In the genomic region with DNA sequence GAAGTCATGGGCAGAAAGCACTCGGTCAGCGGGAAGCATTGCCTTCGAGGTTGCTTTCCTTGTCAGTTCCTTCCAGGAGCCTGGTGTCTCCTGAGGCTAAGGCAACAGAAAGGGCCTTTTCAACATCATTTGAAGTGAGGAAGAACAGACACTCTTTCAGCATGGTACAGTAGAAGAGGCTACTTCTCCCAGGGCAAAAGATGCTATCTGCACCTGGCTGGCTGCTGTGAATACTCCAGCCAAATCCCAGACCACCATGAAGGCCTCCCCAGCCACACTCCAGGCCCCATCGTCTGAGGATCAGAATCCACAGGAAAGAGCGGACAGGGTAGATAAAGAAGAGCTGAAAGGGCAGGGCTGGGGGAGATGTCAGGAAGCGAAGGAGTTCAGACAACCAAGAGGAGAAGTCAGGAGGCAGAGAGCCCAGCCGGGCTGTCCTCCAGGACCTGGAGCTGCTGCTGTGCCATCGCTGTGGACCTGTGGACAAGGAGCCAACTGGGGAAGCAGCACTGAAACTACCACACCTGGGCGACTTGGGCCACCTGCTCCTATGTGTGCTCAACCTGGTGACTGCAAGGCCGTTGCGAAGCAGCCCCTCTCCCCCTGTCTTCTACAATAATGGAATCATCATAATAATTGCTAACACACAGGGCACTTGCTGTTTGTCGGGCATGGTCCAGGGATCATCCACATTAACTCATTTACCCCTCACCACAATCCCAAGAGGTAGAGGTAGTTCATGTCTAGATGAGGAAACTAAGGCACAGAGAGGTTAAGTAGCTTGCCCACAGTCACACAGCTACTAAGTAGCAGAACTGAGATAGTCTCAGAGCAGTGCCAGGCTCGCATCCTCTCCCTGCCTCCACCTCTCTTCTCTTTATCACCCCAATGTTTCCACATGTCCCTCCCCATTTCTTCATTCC, we compare ENCODE assay signal across 24 cellular contexts.
"Had no signal": no experiment of that assay in that cellular context is flagged by ENCODE, and none has a peak within 500 bp of the region (broad histone marks: within the 10 kb centered on the region; RNA-seq: fewer than 3 reads in every experiment).

No MANE protein-coding gene starts in this region.

- H3K27ac Mint-ChIP-seq: activated naive CD8-positive, alpha-beta T cell; activated T-helper 2 cell treated with anti-CD3 and anti-CD28 coated beads, Interferon-gamma antibody, Interleukin-2, Interleukin-4, amounts not matched to agents 10 μg/mL and 5 μg/mL and 100 μg/mL, durations not matched to agents 14 hours and 24 hours and 36 hours; stimulated activated memory B cell treated with anti-CD40 and anti-IgM and Interleukin-4, amounts not matched to agents 10 μg/mL and 1 μg/mL and 100 μg/mL, for 72 hours; T-helper 2 cell treated with Interferon-gamma antibody and Interleukin-4, amounts not matched to agents 5 μg/mL and 100 μg/mL, for 36 hours had no signal

- H3K36me3 ChIP-seq: breast epithelium, left ventricle myocardium inferior, stomach, suprapubic skin, transverse colon, vagina had no signal

- H3K4me3 ChIP-seq: breast epithelium, hepatocyte, left ventricle myocardium inferior, stomach, suprapubic skin, transverse colon, vagina had no signal

- H2AFZ ChIP-seq: hepatocyte had no signal

- H3K27me3 ChIP-seq: breast epithelium, vagina had no signal

- FAIRE-seq: colon, small intestine had no signal

- DNase-seq: activated CD4-positive, alpha-beta T cell treated with anti-CD3 and anti-CD28 coated beads for 1 hour; activated CD8-positive, alpha-beta memory T cell treated with anti-CD3 and anti-CD28 coated beads, Interleukin-2, amount 50 U/mL, for 4 hours; activated naive CD4-positive, alpha-beta T cell; activated T-cell treated with anti-CD3 and anti-CD28 coated beads, Interleukin-2, amount 50 U/mL, for 4 hours; effector memory CD4-positive, alpha-beta T cell; foreskin keratinocyte; left ventricle myocardium inferior; mammary epithelial cell; nephron progenitor cell; nucleus accumbens; small intestine; stomach; transverse colon had no signal

- H3K9me3 Mint-ChIP-seq: activated T-cell treated with anti-CD3 and anti-CD28 coated beads, Interleukin-2, amount 50 U/mL, for 4 hours; activated T-helper 2 cell treated with anti-CD3 and anti-CD28 coated beads, Interferon-gamma antibody, Interleukin-2, Interleukin-4, amounts not matched to agents 10 μg/mL and 5 μg/mL and 100 μg/mL, durations not matched to agents 14 hours and 24 hours and 36 hours; central memory CD8-positive, alpha-beta T cell; stimulated activated memory B cell treated with anti-CD40 and anti-IgM and Interleukin-4, amounts not matched to agents 10 μg/mL and 1 μg/mL and 100 μg/mL, for 72 hours; T-helper 2 cell treated with Interferon-gamma antibody and Interleukin-4, amounts not matched to agents 5 μg/mL and 100 μg/mL, for 36 hours had no signal

- H3K4me1 Mint-ChIP-seq: stimulated activated memory B cell treated with anti-CD40 and anti-IgM and Interleukin-4, amounts not matched to agents 10 μg/mL and 1 μg/mL and 100 μg/mL, for 72 hours had no signal

- H3K4me3 Mint-ChIP-seq: activated naive CD8-positive, alpha-beta T cell; activated T-cell treated with anti-CD3 and anti-CD28 coated beads, Interleukin-2, amount 50 U/mL, for 4 hours; central memory CD8-positive, alpha-beta T cell; nephron progenitor cell; stimulated activated memory B cell treated with anti-CD40 and anti-IgM and Interleukin-4, amounts not matched to agents 10 μg/mL and 1 μg/mL and 100 μg/mL, for 72 hours; T-helper 2 cell treated with Interferon-gamma antibody and Interleukin-4, amounts not matched to agents 5 μg/mL and 100 μg/mL, for 36 hours had no signal

- H3K9me3 ChIP-seq: breast epithelium, left ventricle myocardium inferior, stomach, suprapubic skin, transverse colon, vagina had no signal

- H3K4me2 ChIP-seq: hepatocyte had no signal

- ATAC-seq: activated T-cell treated with anti-CD3 and anti-CD28 coated beads, Interleukin-2, amount 50 U/mL, for 4 hours; foreskin keratinocyte; sciatic nerve; stimulated activated memory B cell treated with anti-CD40 and anti-IgM and Interleukin-4, amounts not matched to agents 10 μg/mL and 1 μg/mL and 100 μg/mL, for 72 hours had no signal

- H3K79me2 ChIP-seq: hepatocyte had no signal

- H3K4me1 ChIP-seq: breast epithelium, foreskin keratinocyte, left ventricle myocardium inferior, stomach, suprapubic skin, transverse colon, vagina had no signal

- H3K27ac ChIP-seq: breast epithelium, foreskin keratinocyte, hepatocyte, left ventricle myocardium inferior, stomach, suprapubic skin, transverse colon, vagina had no signal

- H3K36me3 Mint-ChIP-seq: activated naive CD8-positive, alpha-beta T cell; stimulated activated memory B cell treated with anti-CD40 and anti-IgM and Interleukin-4, amounts not matched to agents 10 μg/mL and 1 μg/mL and 100 μg/mL, for 72 hours had no signal
